ENCODE assay signal across 20 cellular contexts in the genomic region with DNA sequence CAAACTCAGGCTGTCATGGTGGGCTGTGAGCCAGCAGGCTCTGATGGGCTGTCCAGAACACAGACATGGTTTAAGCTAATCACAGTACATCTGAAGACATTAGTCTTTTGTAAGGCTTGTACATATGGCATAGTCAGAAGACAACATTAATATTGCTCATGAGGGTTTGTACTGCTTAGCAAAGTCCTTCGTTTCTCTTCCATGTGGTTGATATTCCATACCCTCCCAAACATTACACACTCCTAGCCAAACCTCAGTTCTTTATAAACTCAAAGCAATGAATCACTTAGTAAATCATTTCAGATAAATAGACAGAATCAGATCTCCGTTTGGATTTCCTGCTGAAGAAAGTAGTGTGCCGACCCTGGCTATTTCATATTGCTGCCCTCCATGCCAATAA.
A peak's percentile ranks its signal among the peaks of the same experiment; 100 is the strongest.
DNase-seq lines count a peak whose midpoint lies in the region; ATAC-seq, FAIRE-seq and TF ChIP-seq lines count a peak whose summit lies in the region.
"Had no signal": no experiment of that assay in that cellular context is flagged by ENCODE, and none has a peak within 500 bp of the region (broad histone marks: within the 10 kb centered on the region; RNA-seq: fewer than 3 reads in every experiment).

No MANE protein-coding gene starts in this region.

- DNase-seq in HCEC 1CT: peak; percentile 3
- peak; percentile 57 for DNase-seq in RCC 7860 (ENCODE audit: low spot score)
- peak; percentile 87 for DNase-seq in fibroblast of peridontal ligament (ENCODE audit: extremely low read depth)
- no peak for DNase-seq in type B pancreatic cell (ENCODE audit: extremely low spot score, unreplicated experiment)
- DNase-seq in NCI-H1417 treated with DMSO at 0.1 percent for 48 hours (lab: John Stamatoyannopoulos, UW): no peak
- no peak for DNase-seq in midbrain (lab: John Stamatoyannopoulos, UW)
- DNase-seq in activated naive CD4-positive, alpha-beta T cell treated with anti-CD3 and anti-CD28 coated beads, Interleukin-2, amount 50 U/mL, for 16 hours: no peak
- DNase-seq: CD8-positive, alpha-beta T cell; DMS 273 treated with DMSO at 0.1 percent for 48 hours; DMS53; DND-41; EL; H9 had no signal

- H3K4me3 Mint-ChIP-seq in type B pancreatic cell: no peak overlapping the region
- H3K4me3 Mint-ChIP-seq: B cell; CD8-positive, alpha-beta T cell; H9 had no signal

- H3K27me3 Mint-ChIP-seq in type B pancreatic cell: no peaks in the 10 kb centered on the region
- H3K27me3 Mint-ChIP-seq: B cell had no signal

- H3K9me3 Mint-ChIP-seq in type B pancreatic cell: no peaks in the 10 kb centered on the region
- H3K9me3 Mint-ChIP-seq: CD8-positive, alpha-beta T cell; H9 had no signal

- peak overlapping the region; percentile 13 for H3K27ac Mint-ChIP-seq in type B pancreatic cell
- H3K27ac Mint-ChIP-seq: B cell; CD8-positive, alpha-beta T cell; H9 had no signal

- H3K36me3 Mint-ChIP-seq in type B pancreatic cell: no peaks in the 10 kb centered on the region
- H3K36me3 Mint-ChIP-seq: CD8-positive, alpha-beta T cell had no signal

- H3K4me1 Mint-ChIP-seq in type B pancreatic cell (ENCODE audit: unreplicated experiment): peaks cover 22% of the 10 kb centered on the region
- H3K4me1 Mint-ChIP-seq: B cell had no signal

- no peak for TF ChIP-seq CTCF in type B pancreatic cell (conservative IDR thresholded peaks at IDR 0.05)

- no peak for ATAC-seq in HG02885 (IDR thresholded peaks at IDR 0.05; ENCODE audit: poor library complexity, unreplicated experiment)
- ATAC-seq: CD8-positive, alpha-beta T cell; GM12878; K562 had no signal

- peak; percentile 95 for FAIRE-seq in RCC 7860 (lab: Jason Lieb, UNC)
- FAIRE-seq: A204.1, GM12878, GM19239, H1, K562 had no signal

Comparison
In these comparisons a context has a peak if more than half of its experiments do, and no peak if none do; other contexts are left out.
1. DNase-seq: peak in HCEC 1CT (single experiment), RCC 7860 (single experiment) and fibroblast of peridontal ligament (single experiment); none in type B pancreatic cell (single experiment), NCI-H1417 treated with DMSO at 0.1 percent for 48 hours (single experiment), midbrain (single experiment) and activated naive CD4-positive, alpha-beta T cell treated with anti-CD3 and anti-CD28 coated beads, Interleukin-2, amount 50 U/mL, for 16 hours (single experiment).